In the genomic region with DNA sequence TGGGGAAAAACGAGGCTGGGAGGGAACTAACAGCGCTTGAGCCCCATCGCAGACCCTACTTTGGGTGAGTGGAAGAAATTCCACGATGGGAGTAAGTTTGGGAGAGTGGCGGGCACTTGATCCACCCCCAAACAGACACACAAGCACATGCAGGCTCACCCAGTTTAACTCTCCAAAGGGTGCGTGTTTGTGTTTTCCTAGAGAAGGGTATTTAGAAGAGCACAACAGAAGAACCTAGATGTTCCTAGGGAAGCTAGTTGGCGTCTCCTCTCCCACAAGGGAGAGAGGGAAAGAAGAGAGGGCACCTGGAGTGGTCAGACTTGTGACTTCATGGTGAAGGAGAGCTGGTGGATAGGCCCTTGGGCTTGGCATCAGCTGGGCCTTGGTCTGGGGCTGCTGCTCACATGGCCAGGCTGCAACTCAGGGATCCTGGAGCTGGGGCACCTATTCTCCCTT, we compare ENCODE assay signal across 12 cellular contexts. TPM values are rescaled to one million over a fixed set of nuclear protein-coding genes. Genes with fewer than 3 reads are reported as not detected.
DNase-seq lines count a peak whose midpoint lies in the region; ATAC-seq and TF ChIP-seq lines count a peak whose summit lies in the region.
"Had no signal": no experiment of that assay in that cellular context is flagged by ENCODE, and none has a peak within 500 bp of the region (broad histone marks: within the 10 kb centered on the region; RNA-seq: fewer than 3 reads in every experiment).

No MANE protein-coding gene starts in this region.

- no peak for TF ChIP-seq EP300 in transverse colon (IDR thresholded peaks at IDR 0.05; ENCODE audit: low read depth)

- ATAC-seq in mucosa of descending colon (no peak), GM18873 (IDR thresholded peaks at IDR 0.05; ENCODE audit: low FRiP score, unreplicated experiment) (no peak), HG02981 (IDR thresholded peaks at IDR 0.05; ENCODE audit: unreplicated experiment) (no peak)

- in situ Hi-C loops in transverse colon (cut with MboI; ENCODE audit: low pct_ligation_motif_present in 1 of 4, low pct_unique_long_range_greater_than_20kb in 1 of 4, low sequenced_read_pairs in 3 of 4): loop anchor here in 3 of 4 donors (25.0 kb wide), 3 partner anchors 260 to 515 kb away; no protein-coding TSS in a partner anchor

- no peak for TF ChIP-seq POLR2A in Peyer's patch (IDR thresholded peaks at IDR 0.05)
- TF ChIP-seq POLR2A in transverse colon (IDR thresholded peaks at IDR 0.05): no peak

- peak overlapping the region; percentile 84 to 97 for H3K9ac ChIP-seq in duodenal mucosa (ENCODE audit: low read depth in 1 of 2, low read length in 2 of 2)
- H3K9ac ChIP-seq: SK-N-SH had no signal

- H3K9me3 ChIP-seq in Peyer's patch (peaks cover 0 to 5% (median 0%) of the 10 kb centered on the region in 4 donors), duodenal mucosa (ENCODE audit: control insufficient read depth in 1 of 2, low read length in 2 of 2) (no peaks in the 10 kb centered on the region), mucosa of descending colon (no peaks in the 10 kb centered on the region), transverse colon (no peaks in the 10 kb centered on the region)
- H3K9me3 ChIP-seq: SK-N-SH had no signal

- H3K4me1 ChIP-seq in Peyer's patch (peaks cover 0 to 14% (median 2%) of the 10 kb centered on the region in 4 donors), duodenal mucosa (ENCODE audit: control insufficient read depth in 1 of 2, insufficient read depth in 2 of 2, low read length in 2 of 2) (no peaks in the 10 kb centered on the region), mucosa of descending colon (ENCODE audit: low read depth) (peaks cover 13% of the 10 kb centered on the region), transverse colon (peaks cover 3 to 57% (median 22%) of the 10 kb centered on the region in 4 donors)

- TF ChIP-seq CTCF in Peyer's patch (IDR thresholded peaks at IDR 0.05) (no peak), mucosa of descending colon (IDR thresholded peaks at IDR 0.05) (no peak), transverse colon (IDR thresholded peaks at IDR 0.05) (no peak)

- DNase-seq in Peyer's patch (peak in 1 of 3 donors; percentile 54), mucosa of descending colon (no peak), transverse colon (no peak)
- DNase-seq in activated CD4-positive, alpha-beta T cell treated with anti-CD3 and anti-CD28 coated beads, Interleukin-2, amount 50 U/mL, for 4 hours: no peak
- DNase-seq: activated CD4-positive, alpha-beta T cell treated with anti-CD3 and anti-CD28 coated beads for 48 hours; activated gamma-delta T cell; DMS79 treated with DMSO at 0.1 percent for 48 hours; NCI-H748 treated with DMSO at 0.1 percent for 48 hours; SK-N-SH had no signal

- 35 to 60% methylated on average over 4 to 7 of the region's 7 CpGs for WGBS in transverse colon (ENCODE audit: low coverage in 1 of 2), 2 donors

- intact Hi-C loops in mucosa of descending colon (cut with DNase I, micrococcal nuclease) (no loop called here), transverse colon (cut with DNase I; ENCODE audit: low total_unique reads) (no loop called here)

- H3K27me3 ChIP-seq in Peyer's patch: peaks cover 0 to 13% of the 10 kb centered on the region in 2 donors
- H3K27me3 ChIP-seq in duodenal mucosa (ENCODE audit: control insufficient read depth in 1 of 2, insufficient read depth in 2 of 2, low read length in 2 of 2): peaks cover 8 to 13% of the 10 kb centered on the region in 2 donors
- H3K27me3 ChIP-seq in transverse colon: peaks cover 98% of the 10 kb centered on the region

- peak overlapping the region in 3 of 4 donors; percentile 54 to 90 (median 87) for H3K4me3 ChIP-seq in Peyer's patch
- peak overlapping the region; percentile 82 to 88 for H3K4me3 ChIP-seq in duodenal mucosa (ENCODE audit: low read depth in 1 of 2, low read length in 2 of 2)
- H3K4me3 ChIP-seq in mucosa of descending colon: peak overlapping the region; percentile 90
- peak overlapping the region; percentile 24 to 86 (median 80) for H3K4me3 ChIP-seq in transverse colon

- H3K36me3 ChIP-seq in Peyer's patch: peaks cover 0 to 5% (median 0%) of the 10 kb centered on the region in 3 donors
- H3K36me3 ChIP-seq in duodenal mucosa (ENCODE audit: control insufficient read depth in 1 of 2, insufficient read depth in 2 of 2, low read length in 2 of 2): peaks cover 8 to 9% of the 10 kb centered on the region in 2 donors
- no peaks in the 10 kb centered on the region for H3K36me3 ChIP-seq in mucosa of descending colon (ENCODE audit: low read depth)
- no peaks in the 10 kb centered on the region for H3K36me3 ChIP-seq in transverse colon

- peak overlapping the region in 3 of 4 donors; percentile 16 to 96 (median 95) for H3K27ac ChIP-seq in Peyer's patch
- H3K27ac ChIP-seq in duodenal mucosa (ENCODE audit: low read depth, low read length): peak overlapping the region; percentile 53
- peak overlapping the region; percentile 66 to 96 (median 82) for H3K27ac ChIP-seq in transverse colon

RNA-seq across cellular contexts. Expression of a gene that starts 3.2 kb away (rescaled TPM):
- total RNA-seq in Peyer's patch (100 to 1,000 TPM in 3 of 4 donors, 10 to 100 TPM in 1; 24.8 to 127 (median 114) TPM), mucosa of descending colon (10 to 100 TPM; 21.9 to 58.8 (median 43.3) TPM), transverse colon (100 to 1,000 TPM in 1 of 4 donors, 10 to 100 TPM in 3; 49.7 to 223 (median 65.7) TPM)
